In the genomic region with DNA sequence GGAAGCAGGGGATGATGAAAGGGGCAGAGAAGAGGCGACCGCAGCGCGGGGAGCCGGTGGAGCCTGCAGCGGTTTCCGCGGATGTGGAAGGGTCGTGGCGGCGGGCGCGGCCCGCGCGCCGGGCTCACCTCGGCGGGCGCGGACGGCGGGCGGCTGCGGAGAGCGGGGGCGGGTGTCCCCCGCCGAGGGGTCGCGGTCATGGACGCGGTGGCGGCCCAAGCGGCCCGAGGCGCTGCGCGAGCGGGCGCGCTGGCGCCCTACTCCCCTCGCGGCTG, we compare ENCODE assay signal across 8 cellular contexts. TPM values are rescaled to one million over a fixed set of nuclear protein-coding genes. Genes with fewer than 3 reads are reported as not detected.
DNase-seq lines count a peak whose midpoint lies in the region; ATAC-seq and TF ChIP-seq lines count a peak whose summit lies in the region.

No MANE protein-coding gene starts in this region.

- peak in 4 of 5 donors; percentile 15 to 39 (median 27) for DNase-seq in CD4-positive, alpha-beta memory T cell
- DNase-seq in GM23338 (ENCODE audit: low spot score) (no peak), OCI-LY7 (ENCODE audit: low spot score) (peak; percentile 40), colonic mucosa (no peak), NCI-H2081 treated with DMSO at 0.1 percent for 48 hours (lab: John Stamatoyannopoulos, UW) (no peak), GM19240 (ENCODE audit: insufficient read length, low spot score) (no peak), NCI-H1930 (lab: John Stamatoyannopoulos, UW) (no peak)
- DNase-seq in naive thymus-derived CD4-positive, alpha-beta T cell, result peak in 4 of 9 donors; percentile 8 to 22 (median 15)

- no peaks in the 10 kb centered on the region for H3F3A ChIP-seq in GM23338 (replicated peaks; ENCODE audit: low read depth)

- no TSS peak for BruUV-seq in OCI-LY7 (replicated peaks; lab: Mats Ljungman, UMichigan)

- peaks cover 6% of the 10 kb centered on the region; the same call in 1 of the 2 replicates for H4K20me1 ChIP-seq in GM23338 (replicated peaks; ENCODE audit: insufficient read depth)
- peaks cover 7% of the 10 kb centered on the region; the same call in 1 of the 2 replicates for H4K20me1 ChIP-seq in OCI-LY7 (ENCODE audit: insufficient read depth, low read length)

- H3K36me3 Mint-ChIP-seq in CD4-positive, alpha-beta memory T cell, result peaks cover 0 to 6% of the 10 kb centered on the region in 2 donors
- no peaks in the 10 kb centered on the region for H3K36me3 Mint-ChIP-seq in GM23338 (ENCODE audit: low read depth)
- peaks cover 0 to 28% (median 0%) of the 10 kb centered on the region in 5 donors for H3K36me3 Mint-ChIP-seq in naive thymus-derived CD4-positive, alpha-beta T cell

- POLR2A ChIA-PET in CD4-positive, alpha-beta memory T cell (lab: Charles Lee; ENCODE audit: partially characterized antibody), result no interaction called here
- POLR2A ChIA-PET in OCI-LY7 (lab: Charles Lee), result no interaction called here
- POLR2A ChIA-PET in naive thymus-derived CD4-positive, alpha-beta T cell (lab: Charles Lee), result no interaction called here

- no peaks in the 10 kb centered on the region for H3K27me3 Mint-ChIP-seq in CD4-positive, alpha-beta memory T cell
- peaks cover 8% of the 10 kb centered on the region for H3K27me3 Mint-ChIP-seq in GM23338 (ENCODE audit: insufficient read depth, low read depth, poor library complexity)
- H3K27me3 Mint-ChIP-seq in naive thymus-derived CD4-positive, alpha-beta T cell, result peaks cover 0 to 3% (median 0%) of the 10 kb centered on the region in 5 donors

- peak overlapping the region in 1 of 2 donors; percentile 69 for H3K4me3 ChIP-seq in CD4-positive, alpha-beta memory T cell (ENCODE audit: low read length in 2 of 2)
- H3K4me3 ChIP-seq in GM23338, result peak overlapping the region; percentile 65
- peak overlapping the region; percentile 77 for H3K4me3 ChIP-seq in OCI-LY7 (ENCODE audit: low read depth, low read length, poor library complexity, severe bottlenecking)
- H3K4me3 ChIP-seq in colonic mucosa, result peak overlapping the region; percentile 66
- H3K4me3 ChIP-seq in naive thymus-derived CD4-positive, alpha-beta T cell (ENCODE audit: low read length), result peak overlapping the region; percentile 68

- H3K4me3 Mint-ChIP-seq in CD4-positive, alpha-beta memory T cell, result peak overlapping the region; percentile 87 to 95 (median 92)
- H3K4me3 Mint-ChIP-seq in GM23338, result peak overlapping the region; percentile 92
- peak overlapping the region; percentile 80 to 97 (median 88) for H3K4me3 Mint-ChIP-seq in naive thymus-derived CD4-positive, alpha-beta T cell

- CTCF ChIA-PET in CD4-positive, alpha-beta memory T cell (lab: Charles Lee; ENCODE audit: partially characterized antibody), result no interaction called here
- CTCF ChIA-PET in OCI-LY7 (lab: Charles Lee; ENCODE audit: unreplicated experiment), result no interaction called here
- CTCF ChIA-PET in naive thymus-derived CD4-positive, alpha-beta T cell (lab: Charles Lee), result no interaction called here

- H2AFZ ChIP-seq in GM23338 (peak overlapping the region; percentile 70), OCI-LY7 (ENCODE audit: low read length) (peak overlapping the region; percentile 91)

- H3K4me1 ChIP-seq in CD4-positive, alpha-beta memory T cell (ENCODE audit: insufficient read depth, low read length), result peaks cover 68% of the 10 kb centered on the region
- H3K4me1 ChIP-seq in GM23338 (ENCODE audit: insufficient read depth) (peaks cover 9% of the 10 kb centered on the region), OCI-LY7 (ENCODE audit: insufficient read depth, low read length, poor library complexity, severe bottlenecking) (peaks cover 32% of the 10 kb centered on the region), colonic mucosa (no peaks in the 10 kb centered on the region)
- H3K4me1 ChIP-seq in naive thymus-derived CD4-positive, alpha-beta T cell (ENCODE audit: control insufficient read depth in 2 of 2, insufficient read depth in 2 of 2, low read length in 2 of 2), result peaks cover 20 to 40% of the 10 kb centered on the region in 2 donors

- no peaks in the 10 kb centered on the region for H3K36me3 ChIP-seq in CD4-positive, alpha-beta memory T cell (ENCODE audit: insufficient read depth, low read length)
- H3K36me3 ChIP-seq in GM23338 (ENCODE audit: insufficient read depth), result no peaks in the 10 kb centered on the region
- no peaks in the 10 kb centered on the region for H3K36me3 ChIP-seq in OCI-LY7 (ENCODE audit: insufficient read depth, low read length)
- no peaks in the 10 kb centered on the region for H3K36me3 ChIP-seq in colonic mucosa
- no peaks in the 10 kb centered on the region for H3K36me3 ChIP-seq in naive thymus-derived CD4-positive, alpha-beta T cell (ENCODE audit: control insufficient read depth in 2 of 3, insufficient read depth in 3 of 3, low read length in 3 of 3)

- peaks cover 50 to 75% (median 59%) of the 10 kb centered on the region in 4 donors for H3K4me1 Mint-ChIP-seq in CD4-positive, alpha-beta memory T cell
- H3K4me1 Mint-ChIP-seq in GM23338, result peaks cover 13% of the 10 kb centered on the region; the same call in 2 of the 3 replicates
- H3K4me1 Mint-ChIP-seq in naive thymus-derived CD4-positive, alpha-beta T cell, result peaks cover 34 to 69% (median 64%) of the 10 kb centered on the region in 7 donors

- peak overlapping the region; percentile 84 to 96 (median 92) for H3K27ac Mint-ChIP-seq in CD4-positive, alpha-beta memory T cell
- H3K27ac Mint-ChIP-seq in GM23338, result no peak overlapping the region
- H3K27ac Mint-ChIP-seq in naive thymus-derived CD4-positive, alpha-beta T cell, result peak overlapping the region; percentile 49 to 94 (median 85)

- no peaks in the 10 kb centered on the region for H3K27me3 ChIP-seq in CD4-positive, alpha-beta memory T cell (ENCODE audit: insufficient read depth, low read length)
- H3K27me3 ChIP-seq in GM23338 (ENCODE audit: insufficient read depth) (peaks cover 20% of the 10 kb centered on the region), colonic mucosa (no peaks in the 10 kb centered on the region)
- H3K27me3 ChIP-seq in naive thymus-derived CD4-positive, alpha-beta T cell (ENCODE audit: control insufficient read depth in 2 of 2, insufficient read depth in 2 of 2, low read length in 2 of 2), result no peaks in the 10 kb centered on the region

- peak; percentile 49; the same call in 2 of the 3 replicates for ATAC-seq in GM23338
- peak; percentile 10 for ATAC-seq in naive thymus-derived CD4-positive, alpha-beta T cell

- TF ChIP-seq CTCF in GM23338 (conservative IDR thresholded peaks at IDR 0.05; ENCODE audit: low read depth in 2 of 2), result no peak
- no peak for TF ChIP-seq CTCF in OCI-LY7 (conservative IDR thresholded peaks at IDR 0.05; ENCODE audit: low read length)
- TF ChIP-seq CTCF in colonic mucosa (IDR thresholded peaks at IDR 0.05), result no peak

- peak overlapping the region; percentile 65 to 75 for H3K9ac ChIP-seq in colonic mucosa (ENCODE audit: low read depth in 2 of 2, low read length in 2 of 2)

- intact Hi-C loops in CD4-positive, alpha-beta memory T cell (cut with micrococcal nuclease), result loop anchor here (1.0 to 10.0 kb wide), 9 partner anchors 38 to 727 kb away; a partner anchor contains a TSS
- intact Hi-C loops in OCI-LY7 (cut with micrococcal nuclease; ENCODE audit: unreplicated experiment), result loop anchor here (1.0 to 5.0 kb wide), 4 partner anchors 132 to 457 kb away; a partner anchor contains a TSS
- intact Hi-C loops in colonic mucosa (cut with DNase I), result loop anchor here (5.0 kb wide), 2 partner anchors 117 to 133 kb away; no protein-coding TSS in a partner anchor
- intact Hi-C loops in naive thymus-derived CD4-positive, alpha-beta T cell (cut with micrococcal nuclease), result loop anchor here (1.0 to 10.0 kb wide), 15 partner anchors 105 to 1187 kb away; a partner anchor contains a TSS

- H3K9me3 Mint-ChIP-seq in CD4-positive, alpha-beta memory T cell, result no peaks in the 10 kb centered on the region
- H3K9me3 Mint-ChIP-seq in GM23338, result no peaks in the 10 kb centered on the region
- no peaks in the 10 kb centered on the region for H3K9me3 Mint-ChIP-seq in naive thymus-derived CD4-positive, alpha-beta T cell

- H3K27ac ChIP-seq in CD4-positive, alpha-beta memory T cell (ENCODE audit: low read depth, low read length), result peak overlapping the region; percentile 72
- H3K27ac ChIP-seq in GM23338 (ENCODE audit: low read depth), result no peak overlapping the region
- H3K27ac ChIP-seq in OCI-LY7 (ENCODE audit: low read depth, low read length, poor library complexity, severe bottlenecking), result peak overlapping the region; percentile 48
- peak overlapping the region; percentile 83 for H3K27ac ChIP-seq in colonic mucosa
- peak overlapping the region; percentile 64 for H3K27ac ChIP-seq in naive thymus-derived CD4-positive, alpha-beta T cell (ENCODE audit: low read depth, low read length)

- no peaks in the 10 kb centered on the region for H3K79me2 ChIP-seq in GM23338 (replicated peaks; ENCODE audit: insufficient read depth)
- no peaks in the 10 kb centered on the region for H3K79me2 ChIP-seq in OCI-LY7 (ENCODE audit: insufficient read depth, low read depth, low read length)

- no peaks in the 10 kb centered on the region for H3K9me2 ChIP-seq in GM23338 (ENCODE audit: insufficient read depth)
- H3K9me2 ChIP-seq in OCI-LY7 (ENCODE audit: insufficient read depth, low read length), result no peaks in the 10 kb centered on the region

- peak overlapping the region; percentile 92 for H3K4me2 ChIP-seq in GM23338
- H3K4me2 ChIP-seq in OCI-LY7 (ENCODE audit: low read length), result peak overlapping the region; percentile 88

- H3K9me3 ChIP-seq in CD4-positive, alpha-beta memory T cell (ENCODE audit: control insufficient read depth in 1 of 2, low read length in 2 of 2), result no peaks in the 10 kb centered on the region
- H3K9me3 ChIP-seq in OCI-LY7 (ENCODE audit: low read length) (no peaks in the 10 kb centered on the region), colonic mucosa (no peaks in the 10 kb centered on the region)
- H3K9me3 ChIP-seq in naive thymus-derived CD4-positive, alpha-beta T cell (ENCODE audit: control insufficient read depth in 2 of 3, low read length in 3 of 3), result no peaks in the 10 kb centered on the region

TF ChIP-seq in GM23338, 12 proteins besides CTCF, POLR2A, EP300 and RAD21 (continues in another document):
- TF ChIP-seq EZH2phosphoT487 (IDR thresholded peaks at IDR 0.05; ENCODE audit: unreplicated experiment), result no peak

RNA-seq across cellular contexts. Expression of a gene that starts 0.6 kb away (rescaled TPM):
- total RNA-seq in CD4-positive, alpha-beta memory T cell, result 10 to 100 TPM; 29.7 to 31.1 TPM
- 10 to 100 TPM; 13.1 to 31.0 TPM for polyA plus RNA-seq in CD4-positive, alpha-beta memory T cell
- total RNA-seq in GM23338 (2014; rRNA removed; shearing (Covaris generic)), result 10.1 and 16.4 TPM in 2 replicates
- polyA plus RNA-seq in GM23338 (2016; fragmentation: Nextera tagmentation; extraction: Ambion mirVana), result 2.2 and 3.3 TPM in 2 replicates
- total RNA-seq in OCI-LY7 (2014; rRNA removed; shearing (Covaris generic)), result 14.1 and 18.7 TPM in 2 replicates
- 30.4 and 35.2 TPM in 2 replicates for total RNA-seq in OCI-LY7 (2022)
- total RNA-seq in colonic mucosa, result 10 to 100 TPM; 44.2 to 50.8 TPM
- 10 to 100 TPM; 11.7 to 76.1 (median 19.3) TPM for total RNA-seq in naive thymus-derived CD4-positive, alpha-beta T cell
- 1 to 10 TPM; 6.3 to 6.4 TPM for polyA plus RNA-seq in naive thymus-derived CD4-positive, alpha-beta T cell

Comparison
In these comparisons a context has a peak if more than half of its experiments do, and no peak if none do; other contexts are left out.
1. DNase-seq: peak in CD4-positive, alpha-beta memory T cell (4 of 5) and OCI-LY7 (single experiment); none in GM23338 (single experiment), colonic mucosa (single experiment), NCI-H2081 treated with DMSO at 0.1 percent for 48 hours (single experiment), GM19240 (single experiment) and NCI-H1930 (0 of 2).
2. Peak in every context shown above with its lines, with median percentiles within 50 percentile points of each other: H3K4me3 Mint-ChIP-seq.